ENCODE assay signal across 2 cellular contexts in the genomic region with DNA sequence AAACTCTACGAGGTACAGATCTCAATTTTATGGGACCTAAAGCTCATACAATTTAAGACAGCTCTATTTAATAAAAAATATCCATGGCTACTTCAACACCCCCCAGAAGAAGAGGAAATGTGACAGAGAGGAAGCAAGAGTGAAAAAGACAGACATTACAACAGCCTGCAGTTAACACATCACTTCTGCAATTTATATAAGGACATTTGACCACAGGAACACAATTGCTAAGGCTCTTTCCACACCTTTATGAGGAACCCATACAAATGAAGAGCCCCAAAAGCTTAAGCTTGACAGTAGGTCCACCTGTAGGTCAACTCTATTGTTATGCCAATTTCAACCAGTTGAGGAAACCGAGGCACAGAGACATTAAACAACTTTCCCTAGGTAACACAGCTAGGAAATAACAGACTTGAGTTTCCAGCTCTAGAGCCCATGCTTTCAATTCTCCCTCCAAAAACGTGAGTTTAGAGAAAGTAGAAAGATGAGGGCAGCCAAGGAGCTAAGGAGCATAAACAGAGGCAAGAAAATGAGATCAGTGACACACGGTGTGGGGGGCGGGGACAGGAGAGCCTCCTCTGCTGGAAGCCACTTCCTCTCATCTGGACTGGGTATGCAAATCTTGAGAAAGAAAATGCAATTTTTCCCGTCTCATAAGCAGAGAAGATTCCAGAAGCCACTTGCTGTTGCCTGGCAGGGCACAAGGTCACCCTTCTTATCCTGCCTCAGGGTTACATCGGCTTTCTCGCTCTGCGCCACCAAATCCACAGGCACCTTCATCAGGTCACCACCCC.
TF ChIP-seq lines count a peak whose summit lies in the region.

No MANE protein-coding gene starts in this region.

TF ChIP-seq in liver, 16 proteins besides CTCF, POLR2A, EP300 and RAD21:
- TF ChIP-seq JUND (IDR thresholded peaks at IDR 0.05) (no peak), GABPA (IDR thresholded peaks at IDR 0.05 in 1 of 2, conservative IDR thresholded peaks at IDR 0.05 in 1 of 2) (no peak), HNF4G (IDR thresholded peaks at IDR 0.05) (no peak), YY1 (IDR thresholded peaks at IDR 0.05) (peak; percentile 19)
- TF ChIP-seq, protein P1, sequence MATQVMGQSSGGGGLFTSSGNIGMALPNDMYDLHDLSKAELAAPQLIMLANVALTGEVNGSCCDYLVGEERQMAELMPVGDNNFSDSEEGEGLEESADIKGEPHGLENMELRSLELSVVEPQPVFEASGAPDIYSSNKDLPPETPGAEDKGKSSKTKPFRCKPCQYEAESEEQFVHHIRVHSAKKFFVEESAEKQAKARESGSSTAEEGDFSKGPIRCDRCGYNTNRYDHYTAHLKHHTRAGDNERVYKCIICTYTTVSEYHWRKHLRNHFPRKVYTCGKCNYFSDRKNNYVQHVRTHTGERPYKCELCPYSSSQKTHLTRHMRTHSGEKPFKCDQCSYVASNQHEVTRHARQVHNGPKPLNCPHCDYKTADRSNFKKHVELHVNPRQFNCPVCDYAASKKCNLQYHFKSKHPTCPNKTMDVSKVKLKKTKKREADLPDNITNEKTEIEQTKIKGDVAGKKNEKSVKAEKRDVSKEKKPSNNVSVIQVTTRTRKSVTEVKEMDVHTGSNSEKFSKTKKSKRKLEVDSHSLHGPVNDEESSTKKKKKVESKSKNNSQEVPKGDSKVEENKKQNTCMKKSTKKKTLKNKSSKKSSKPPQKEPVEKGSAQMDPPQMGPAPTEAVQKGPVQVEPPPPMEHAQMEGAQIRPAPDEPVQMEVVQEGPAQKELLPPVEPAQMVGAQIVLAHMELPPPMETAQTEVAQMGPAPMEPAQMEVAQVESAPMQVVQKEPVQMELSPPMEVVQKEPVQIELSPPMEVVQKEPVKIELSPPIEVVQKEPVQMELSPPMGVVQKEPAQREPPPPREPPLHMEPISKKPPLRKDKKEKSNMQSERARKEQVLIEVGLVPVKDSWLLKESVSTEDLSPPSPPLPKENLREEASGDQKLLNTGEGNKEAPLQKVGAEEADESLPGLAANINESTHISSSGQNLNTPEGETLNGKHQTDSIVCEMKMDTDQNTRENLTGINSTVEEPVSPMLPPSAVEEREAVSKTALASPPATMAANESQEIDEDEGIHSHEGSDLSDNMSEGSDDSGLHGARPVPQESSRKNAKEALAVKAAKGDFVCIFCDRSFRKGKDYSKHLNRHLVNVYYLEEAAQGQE (IDR thresholded peaks at IDR 0.05) = no peak

TF ChIP-seq in HepG2, 621 proteins besides CTCF, POLR2A, EP300 and RAD21:
- TF ChIP-seq ZNF225 (CRISPR knock-in tag; IDR thresholded peaks at IDR 0.05) (no peak), PRPF4 (IDR thresholded peaks at IDR 0.05; ENCODE audit: low read depth, low read length, poor library complexity, severe bottlenecking) (no peak), ZNF354B (CRISPR knock-in tag; IDR thresholded peaks at IDR 0.05) (no peak)
- TF ChIP-seq, protein P2, sequence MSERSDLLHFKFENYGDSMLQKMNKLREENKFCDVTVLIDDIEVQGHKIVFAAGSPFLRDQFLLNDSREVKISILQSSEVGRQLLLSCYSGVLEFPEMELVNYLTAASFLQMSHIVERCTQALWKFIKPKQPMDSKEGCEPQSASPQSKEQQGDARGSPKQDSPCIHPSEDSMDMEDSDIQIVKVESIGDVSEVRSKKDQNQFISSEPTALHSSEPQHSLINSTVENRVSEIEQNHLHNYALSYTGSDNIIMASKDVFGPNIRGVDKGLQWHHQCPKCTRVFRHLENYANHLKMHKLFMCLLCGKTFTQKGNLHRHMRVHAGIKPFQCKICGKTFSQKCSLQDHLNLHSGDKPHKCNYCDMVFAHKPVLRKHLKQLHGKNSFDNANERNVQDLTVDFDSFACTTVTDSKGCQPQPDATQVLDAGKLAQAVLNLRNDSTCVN (CRISPR knock-in tag; IDR thresholded peaks at IDR 0.05; ENCODE audit: borderline replicate concordance) = no peak
